In genomic region chr3:114383875-114384557, GRCh38 we compare ENCODE assay signal across 8 cellular contexts.
DNase-seq lines count a peak whose midpoint lies in the region; ATAC-seq and TF ChIP-seq lines count a peak whose summit lies in the region.

No MANE protein-coding gene starts in this region.

- peak overlapping the region; percentile 87 for H3K27ac Mint-ChIP-seq in activated naive CD8-positive, alpha-beta T cell

- H2BK120ac ChIP-seq in trophoblast cell (ENCODE audit: insufficient read depth, low read length, poor library complexity) = no peak overlapping the region

- H3K36me3 ChIP-seq in trophoblast cell (ENCODE audit: control insufficient read depth in 1 of 2, insufficient read depth in 2 of 2, low read length in 2 of 2) (no peaks in the 10 kb centered on the region), thyroid gland (peaks cover 11 to 13% of the 10 kb centered on the region in 2 donors)

- no peak overlapping the region for H3K9ac ChIP-seq in trophoblast cell (ENCODE audit: low read length)

- no peak overlapping the region for H2BK12ac ChIP-seq in trophoblast cell (ENCODE audit: low read length)

- H3K79me2 ChIP-seq in trophoblast cell (ENCODE audit: control insufficient read depth, insufficient read depth, low read length, poor library complexity) = no peaks in the 10 kb centered on the region

- no peak overlapping the region for H3K18ac ChIP-seq in trophoblast cell (ENCODE audit: low read length)

- no peak overlapping the region for H4K12ac ChIP-seq in trophoblast cell (ENCODE audit: low read depth, low read length)

- peaks cover 4 to 7% of the 10 kb centered on the region in 2 experiments for H3K4me1 ChIP-seq in trophoblast cell (ENCODE audit: control insufficient read depth in 1 of 2, insufficient read depth in 2 of 2, low read length in 2 of 2)
- peaks cover 20 to 25% of the 10 kb centered on the region in 2 donors for H3K4me1 ChIP-seq in thyroid gland

- no peak overlapping the region for H2AK5ac ChIP-seq in trophoblast cell (ENCODE audit: low read length)

- H3K27ac ChIP-seq in trophoblast cell (ENCODE audit: low read depth, low read length) (no peak overlapping the region), thyroid gland (peak overlapping the region; percentile 78 to 82 (median 82))

- peak; percentile 83 for ATAC-seq in GM21529 (IDR thresholded peaks at IDR 0.05; ENCODE audit: unreplicated experiment)

- H3K4me3 Mint-ChIP-seq in activated naive CD8-positive, alpha-beta T cell = no peak overlapping the region

- no peak overlapping the region for H4K8ac ChIP-seq in trophoblast cell (ENCODE audit: low read depth, low read length)

- H3K4ac ChIP-seq in trophoblast cell (ENCODE audit: low read depth, low read length) = no peak overlapping the region

- intact Hi-C loops in head of caudate nucleus (cut with DNase I) (loop anchor here (2.0 to 5.0 kb wide), 3 partner anchors 35 to 708 kb away; no protein-coding TSS in a partner anchor), thyroid gland (cut with DNase I) (no loop called here)

- no peak overlapping the region for H2AFZ ChIP-seq in trophoblast cell (ENCODE audit: insufficient read depth, low read length, poor library complexity)

- DNase-seq in Daoy (ENCODE audit: low read depth) = peak; percentile 86
- peak; percentile 72 to 86 for DNase-seq in Kasumi-1 (lab: John Stamatoyannopoulos, UW)
- DNase-seq in SKM-1 (lab: John Stamatoyannopoulos, UW; ENCODE audit: unreplicated experiment) = peak; percentile 46
- DNase-seq in head of caudate nucleus = peak; percentile 75 to 97 (median 90)
- peak; percentile 70 to 87 for DNase-seq in trophoblast cell
- DNase-seq in thyroid gland = peak; percentile 85 to 87

- H3K4me2 ChIP-seq in trophoblast cell (ENCODE audit: low read length) = no peak overlapping the region

- no peak overlapping the region for H3K23ac ChIP-seq in trophoblast cell (ENCODE audit: low read length)

- no peaks in the 10 kb centered on the region for H3K9me3 Mint-ChIP-seq in activated naive CD8-positive, alpha-beta T cell (ENCODE audit: low read depth)

- no peak overlapping the region for H3K4me3 ChIP-seq in trophoblast cell (ENCODE audit: low read depth, low read length)
- peak overlapping the region in 2 of 3 donors; percentile 30 to 47 for H3K4me3 ChIP-seq in thyroid gland (replicated peaks in 1 of 3)

- no peak overlapping the region for H3K14ac ChIP-seq in trophoblast cell (ENCODE audit: low read length)

- TF ChIP-seq CTCF in thyroid gland (IDR thresholded peaks at IDR 0.05) = peak; percentile 74 to 97 (median 94)

- H4K91ac ChIP-seq in trophoblast cell (ENCODE audit: low read depth, low read length) = no peak overlapping the region

- H3K79me1 ChIP-seq in trophoblast cell (ENCODE audit: low read length) = peaks cover 3% of the 10 kb centered on the region

- H3K27me3 Mint-ChIP-seq in activated naive CD8-positive, alpha-beta T cell = no peaks in the 10 kb centered on the region

- peaks cover 13% of the 10 kb centered on the region for H3K4me1 Mint-ChIP-seq in activated naive CD8-positive, alpha-beta T cell (ENCODE audit: low read depth)

- TF ChIP-seq POLR2A in thyroid gland (IDR thresholded peaks at IDR 0.05) = no peak

- H3K9me3 ChIP-seq in trophoblast cell (ENCODE audit: insufficient read depth, low read depth, low read length) = no peaks in the 10 kb centered on the region
- no peaks in the 10 kb centered on the region for H3K9me3 ChIP-seq in thyroid gland

- no CpG with 5 or more reads among the region's 12 CpGs for WGBS in trophoblast cell (ENCODE audit: extremely low coverage, insufficient coverage, insufficient read length)
- 8 to 15% methylated on average over 12 of the region's 12 CpGs for WGBS in thyroid gland, 2 donors

- no peak overlapping the region for H2BK5ac ChIP-seq in trophoblast cell (ENCODE audit: low read depth, low read length, poor library complexity)

- H3K36me3 Mint-ChIP-seq in activated naive CD8-positive, alpha-beta T cell = peaks cover 5% of the 10 kb centered on the region

- no peaks in the 10 kb centered on the region for H3K27me3 ChIP-seq in trophoblast cell (ENCODE audit: insufficient read depth, low read length)
- no peaks in the 10 kb centered on the region for H3K27me3 ChIP-seq in thyroid gland
